25 cellular contexts compared by ENCODE assay signal in genomic region chr3:177917234-177917861, GRCh38.
"Had no signal": no experiment of that assay in that cellular context is flagged by ENCODE, and none has a peak within 500 bp of the region (broad histone marks: within the 10 kb centered on the region; RNA-seq: fewer than 3 reads in every experiment).

No MANE protein-coding gene starts in this region.

- H3K9me3 Mint-ChIP-seq: activated naive CD8-positive, alpha-beta T cell treated with anti-CD3 and anti-CD28 coated beads, Interleukin-2, amount 50 U/mL, for 24 hours; activated T-cell treated with anti-CD3 and anti-CD28 coated beads, Interleukin-2, amount 50 U/mL, for 4 hours had no signal

- H3K27ac Mint-ChIP-seq: activated CD4-positive, alpha-beta memory T cell treated with anti-CD3 and anti-CD28 coated beads for 36 hours; activated CD4-positive, alpha-beta T cell treated with anti-CD3 and anti-CD28 coated beads, Interleukin-2, amount 10 ng/mL, durations not matched to agents 7 days and 5 days; activated naive CD4-positive, alpha-beta T cell treated with anti-CD3 and anti-CD28 coated beads, Interleukin-2, amount 50 U/mL, for 72 hours; activated naive CD8-positive, alpha-beta T cell treated with anti-CD3 and anti-CD28 coated beads, Interleukin-2, amount 50 U/mL, for 24 hours had no signal

- H3K4me2 ChIP-seq: SK-N-SH had no signal

- H3K4me3 Mint-ChIP-seq: activated CD4-positive, alpha-beta memory T cell treated with anti-CD3 and anti-CD28 coated beads for 36 hours; activated CD4-positive, alpha-beta T cell treated with anti-CD3 and anti-CD28 coated beads, Interleukin-2, amount 10 ng/mL, durations not matched to agents 7 days and 5 days; activated naive CD8-positive, alpha-beta T cell treated with anti-CD3 and anti-CD28 coated beads, Interleukin-2, amount 50 U/mL, for 24 hours; activated T-cell treated with anti-CD3 and anti-CD28 coated beads, Interleukin-2, amount 50 U/mL, for 4 hours; brain had no signal

- H3K27me3 ChIP-seq: SJCRH30 had no signal

- H3K9me3 ChIP-seq: SJCRH30, SK-N-SH had no signal

- H3K36me3 ChIP-seq: SJCRH30 had no signal

- DNase-seq: activated CD4-positive, alpha-beta memory T cell treated with anti-CD3 and anti-CD28 coated beads for 36 hours; activated CD4-positive, alpha-beta T cell treated with anti-CD3 and anti-CD28 coated beads, Interleukin-2, amount 10 ng/mL, durations not matched to agents 7 days and 5 days; activated CD4-positive, CD25-positive, alpha-beta regulatory T cell; activated CD8-positive, alpha-beta memory T cell treated with anti-CD3 and anti-CD28 coated beads for 24 hours; activated effector memory CD4-positive, alpha-beta T cell treated with anti-CD3 and anti-CD28 coated beads, Interleukin-2, amount 50 U/mL, for 16 hours; activated naive CD4-positive, alpha-beta T cell treated with Interleukin-2 at 50 U/mL for 16 hours; activated naive CD8-positive, alpha-beta T cell treated with anti-CD3 and anti-CD28 coated beads, Interleukin-2, amount 50 U/mL, for 24 hours; activated T-cell treated with anti-CD3 and anti-CD28 coated beads, Interleukin-2, amount 50 U/mL, for 4 hours; amniotic stem cell; Kasumi-1; NCI-H1105 treated with DMSO at 0.1 percent for 48 hours; NCI-H187 treated with DMSO at 0.1 percent for 48 hours; NCI-H2081 treated with DMSO at 0.1 percent for 48 hours; NCI-H2227 treated with DMSO at 0.1 percent for 48 hours; NCI-H526 treated with DMSO at 0.1 percent for 48 hours; NCI-H82; Right ventricle myocardium superior; RPMI8226; SJCRH30; SK-N-SH; T-helper 1 cell had no signal

- H3K4me1 Mint-ChIP-seq: activated CD4-positive, alpha-beta T cell treated with anti-CD3 and anti-CD28 coated beads, Interleukin-2, amount 10 ng/mL, durations not matched to agents 7 days and 5 days; activated naive CD8-positive, alpha-beta T cell treated with anti-CD3 and anti-CD28 coated beads, Interleukin-2, amount 50 U/mL, for 24 hours; brain had no signal

- H3K36me3 Mint-ChIP-seq: activated CD4-positive, alpha-beta memory T cell treated with anti-CD3 and anti-CD28 coated beads for 36 hours; brain had no signal

- H3K27ac ChIP-seq: SJCRH30, VCaP had no signal

- ATAC-seq: activated naive CD4-positive, alpha-beta T cell treated with anti-CD3 and anti-CD28 coated beads, Interleukin-2, amount 50 U/mL, for 72 hours; activated naive CD8-positive, alpha-beta T cell treated with anti-CD3 and anti-CD28 coated beads, Interleukin-2, amount 50 U/mL, for 24 hours; activated T-cell treated with anti-CD3 and anti-CD28 coated beads, Interleukin-2, amount 50 U/mL, for 4 hours; Panc1 had no signal

- H3K27me3 Mint-ChIP-seq: activated CD4-positive, alpha-beta memory T cell treated with anti-CD3 and anti-CD28 coated beads for 36 hours; activated CD4-positive, alpha-beta T cell treated with anti-CD3 and anti-CD28 coated beads, Interleukin-2, amount 10 ng/mL, durations not matched to agents 7 days and 5 days; activated naive CD8-positive, alpha-beta T cell treated with anti-CD3 and anti-CD28 coated beads, Interleukin-2, amount 50 U/mL, for 24 hours had no signal

- H3K9ac ChIP-seq: SK-N-SH had no signal

- H3K4me3 ChIP-seq: SJCRH30 had no signal

- H3K4me1 ChIP-seq: SJCRH30 had no signal
